Comparison of ENCODE assay signal across 14 cellular contexts in the genomic region with DNA sequence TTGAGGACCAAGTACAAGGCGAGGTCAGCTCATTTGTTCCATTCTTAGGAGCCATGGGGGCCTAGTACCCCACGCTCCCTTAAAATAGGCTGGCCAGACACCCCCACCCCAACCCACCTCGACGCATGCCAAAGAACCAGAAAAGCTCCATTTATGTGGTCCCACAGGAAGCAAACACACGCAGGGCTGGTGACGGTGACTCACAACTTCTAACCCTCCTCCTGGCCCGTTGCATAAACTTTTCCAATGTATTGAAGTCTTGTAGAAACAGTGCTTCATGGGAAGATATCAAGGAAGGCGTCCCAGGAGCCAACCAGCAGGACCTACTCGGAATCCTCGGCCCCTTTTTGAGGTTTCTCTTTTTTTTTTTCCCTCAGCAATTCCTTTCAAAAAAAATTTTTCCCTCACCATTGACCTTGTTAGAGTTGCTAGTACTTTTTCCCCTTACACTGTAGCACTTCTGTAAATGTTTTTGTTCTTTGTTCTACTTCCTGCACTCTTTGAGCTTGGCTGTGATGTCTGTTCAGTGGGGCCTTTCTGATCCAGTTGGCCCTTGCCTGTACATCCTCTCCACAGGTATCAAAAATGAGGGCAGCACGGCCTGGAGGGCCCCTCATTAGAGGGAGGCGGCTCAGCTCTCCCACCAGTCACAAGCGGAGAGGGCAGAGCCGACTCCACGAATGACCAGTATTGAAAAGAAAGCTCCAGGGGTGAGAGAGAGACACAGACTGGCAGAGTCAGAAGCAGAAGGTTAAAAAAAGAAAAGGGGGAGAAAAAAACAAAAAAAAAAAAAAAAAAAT.
DNase-seq lines count a peak whose midpoint lies in the region; TF ChIP-seq lines count a peak whose summit lies in the region.
"Had no signal": no experiment of that assay in that cellular context is flagged by ENCODE, and none has a peak within 500 bp of the region (broad histone marks: within the 10 kb centered on the region; RNA-seq: fewer than 3 reads in every experiment).

No MANE protein-coding gene starts in this region.

- H4K8ac ChIP-seq in trophoblast cell (ENCODE audit: low read depth, low read length) = no peak overlapping the region

- TF ChIP-seq POLR2A in NB4 (IDR thresholded peaks at IDR 0.05; ENCODE audit: extremely low read depth, insufficient read length) (no peak), thyroid gland (IDR thresholded peaks at IDR 0.05) (no peak)

- no CpG with 5 or more reads among the region's 15 CpGs for WGBS in trophoblast cell (ENCODE audit: extremely low coverage, insufficient coverage, insufficient read length)
- 67 to 80% methylated on average over 15 of the region's 15 CpGs for WGBS in thyroid gland, 2 donors

- H3K27ac ChIP-seq in BLaER1 (no peak overlapping the region), trophoblast cell (ENCODE audit: low read depth, low read length) (no peak overlapping the region), thyroid gland (no peak overlapping the region)
- H3K27ac ChIP-seq: heart right ventricle, psoas muscle, SJSA1 had no signal

- no peaks in the 10 kb centered on the region for H4K20me1 ChIP-seq in BLaER1

- no peak overlapping the region for H3K14ac ChIP-seq in trophoblast cell (ENCODE audit: low read length)

- no peak overlapping the region for H2BK12ac ChIP-seq in trophoblast cell (ENCODE audit: low read length)

- H2BK120ac ChIP-seq in trophoblast cell (ENCODE audit: insufficient read depth, low read length, poor library complexity) = no peak overlapping the region

- no peak overlapping the region for H3K23ac ChIP-seq in trophoblast cell (ENCODE audit: low read length)

- peak; percentile 5 for DNase-seq in NB4 (ENCODE audit: low read depth)
- DNase-seq in astrocyte of the spinal cord (ENCODE audit: low read depth, low spot score) = peak; percentile 89
- peak; percentile 18 to 40 for DNase-seq in trophoblast cell
- no peak for DNase-seq in SIG-M5 (lab: John Stamatoyannopoulos, UW)
- DNase-seq in cerebellum (ENCODE audit: low spot score) = no peak
- no peak for DNase-seq in HT-29 (ENCODE audit: low spot score)
- DNase-seq in thyroid gland = no peak
- DNase-seq: amniotic stem cell, heart right ventricle, NCI-H1105 treated with DMSO at 0.1 percent for 48 hours, NCI-H69, psoas muscle had no signal

- no peaks in the 10 kb centered on the region for H3K79me2 ChIP-seq in trophoblast cell (ENCODE audit: control insufficient read depth, insufficient read depth, low read length, poor library complexity)

- H3K27me3 ChIP-seq in BLaER1 = no peaks in the 10 kb centered on the region
- no peaks in the 10 kb centered on the region for H3K27me3 ChIP-seq in trophoblast cell (ENCODE audit: insufficient read depth, low read length)
- H3K27me3 ChIP-seq in thyroid gland = no peaks in the 10 kb centered on the region
- H3K27me3 ChIP-seq: SJSA1 had no signal

- no peaks in the 10 kb centered on the region for H3K79me1 ChIP-seq in trophoblast cell (ENCODE audit: low read length)

- H2AFZ ChIP-seq in trophoblast cell (ENCODE audit: insufficient read depth, low read length, poor library complexity) = no peak overlapping the region

- no peak overlapping the region for H4K12ac ChIP-seq in trophoblast cell (ENCODE audit: low read depth, low read length)

- no peak overlapping the region for H2BK5ac ChIP-seq in trophoblast cell (ENCODE audit: low read depth, low read length, poor library complexity)

- H4K91ac ChIP-seq in trophoblast cell (ENCODE audit: low read depth, low read length) = no peak overlapping the region

- no peak overlapping the region for H3K9ac ChIP-seq in BLaER1
- no peak overlapping the region for H3K9ac ChIP-seq in trophoblast cell (ENCODE audit: low read length)

- no peak overlapping the region for H2AK5ac ChIP-seq in trophoblast cell (ENCODE audit: low read length)

- H3K9me3 ChIP-seq in BLaER1 (peaks cover 9% of the 10 kb centered on the region), trophoblast cell (ENCODE audit: insufficient read depth, low read depth, low read length) (no peaks in the 10 kb centered on the region), thyroid gland (no peaks in the 10 kb centered on the region)

- H3K4me3 ChIP-seq in BLaER1 (no peak overlapping the region), NB4 (ENCODE audit: low read depth, low read length) (no peak overlapping the region), astrocyte of the spinal cord (ENCODE audit: low read depth, low read length) (no peak overlapping the region), trophoblast cell (ENCODE audit: low read depth, low read length) (no peak overlapping the region), thyroid gland (replicated peaks in 1 of 3) (no peak overlapping the region)
- H3K4me3 ChIP-seq: heart right ventricle, psoas muscle, SJSA1 had no signal

- H3K4me1 ChIP-seq in BLaER1 (0 out of 2 replicates have a peak, but pooled peaks cover 7% of the 10 kb centered on the region), trophoblast cell (ENCODE audit: control insufficient read depth in 1 of 2, insufficient read depth in 2 of 2, low read length in 2 of 2) (peaks cover 3 to 6% of the 10 kb centered on the region in 2 experiments), thyroid gland (no peaks in the 10 kb centered on the region)
- H3K4me1 ChIP-seq: heart right ventricle, psoas muscle had no signal

- no peak overlapping the region for H3K4ac ChIP-seq in trophoblast cell (ENCODE audit: low read depth, low read length)

- no peak overlapping the region for H3K18ac ChIP-seq in trophoblast cell (ENCODE audit: low read length)

- TF ChIP-seq CTCF in NB4 (IDR thresholded peaks at IDR 0.05; ENCODE audit: low read depth, low read length) (no peak), astrocyte of the spinal cord (IDR thresholded peaks at IDR 0.05; ENCODE audit: low read depth, low read length) (no peak), thyroid gland (IDR thresholded peaks at IDR 0.05) (no peak)

- H3K4me2 ChIP-seq in BLaER1 = peak overlapping the region; percentile 10; the same call in 1 of the 2 replicates
- no peak overlapping the region for H3K4me2 ChIP-seq in trophoblast cell (ENCODE audit: low read length)

- intact Hi-C loops in thyroid gland (cut with DNase I) = no loop called here

- H3K36me3 ChIP-seq in BLaER1 (no peaks in the 10 kb centered on the region), trophoblast cell (ENCODE audit: control insufficient read depth in 1 of 2, insufficient read depth in 2 of 2, low read length in 2 of 2) (no peaks in the 10 kb centered on the region), thyroid gland (no peaks in the 10 kb centered on the region)
- H3K36me3 ChIP-seq: heart right ventricle, SJSA1 had no signal

- in situ Hi-C loops in astrocyte of the spinal cord (cut with HindIII; ENCODE audit: low sequenced_read_pairs) = no loop called here

Comparison
In these comparisons a context has a peak if more than half of its experiments do, and no peak if none do; other contexts are left out.
1. DNase-seq: peak in NB4 (single experiment), astrocyte of the spinal cord (single experiment) and trophoblast cell (2 of 2); none in SIG-M5 (single experiment), cerebellum (single experiment), HT-29 (single experiment) and thyroid gland (0 of 2).